Comparison of ENCODE assay signal across 1 cellular context in genomic region chr2:85548608-85548900, GRCh38.
TF ChIP-seq lines count a peak whose summit lies in the region.

No MANE protein-coding gene starts in this region.

TF ChIP-seq in endothelial cell of umbilical vein, 7 proteins besides CTCF, POLR2A, EP300 and RAD21:
- TF ChIP-seq POLR2AphosphoS5 (IDR thresholded peaks at IDR 0.05; ENCODE audit: insufficient read depth, low read depth, low read length) (no peak), EZH2 (IDR thresholded peaks at IDR 0.05; ENCODE audit: borderline replicate concordance, low read depth, low read length, severe bottlenecking) (no peak), FOS (IDR thresholded peaks at IDR 0.05; ENCODE audit: borderline replicate concordance, insufficient read depth, low read length) (no peak)
